ENCODE assay signal across 9 cellular contexts in genomic region chr1:91754348-91754747, GRCh38.
A peak's percentile ranks its signal among the peaks of the same experiment; 100 is the strongest.
DNase-seq lines count a peak whose midpoint lies in the region; ATAC-seq and TF ChIP-seq lines count a peak whose summit lies in the region.
"Had no signal": no experiment of that assay in that cellular context is flagged by ENCODE, and none has a peak within 500 bp of the region (broad histone marks: within the 10 kb centered on the region; RNA-seq: fewer than 3 reads in every experiment).

No MANE protein-coding gene starts in this region.

- 36 to 40% methylated on average over 3 of the region's 3 CpGs for WGBS in esophagus squamous epithelium, 2 donors

- H3K27ac Mint-ChIP-seq in chondrocyte (ENCODE audit: unreplicated experiment), result no peak overlapping the region

- ATAC-seq in GM19455 (IDR thresholded peaks at IDR 0.05; ENCODE audit: unreplicated experiment) (peak; percentile 55), HG03575 (IDR thresholded peaks at IDR 0.05; ENCODE audit: extremely low read depth, insufficient number of reproducible peaks, low FRiP score, unreplicated experiment) (peak; percentile 50)

- H3K4me3 ChIP-seq in esophagus squamous epithelium, result no peak overlapping the region
- no peak overlapping the region for H3K4me3 ChIP-seq in subcutaneous abdominal adipose tissue (ENCODE audit: low read depth in 1 of 5, low read length in 5 of 5)

- no peak overlapping the region for H3K4me3 Mint-ChIP-seq in chondrocyte (ENCODE audit: unreplicated experiment)

- TF ChIP-seq CTCF in esophagus squamous epithelium (IDR thresholded peaks at IDR 0.05) (no peak), chondrocyte (IDR thresholded peaks at IDR 0.05) (no peak)

- H3K9me3 Mint-ChIP-seq in chondrocyte (ENCODE audit: low read depth), result no peaks in the 10 kb centered on the region

- H3K9ac ChIP-seq in subcutaneous abdominal adipose tissue (ENCODE audit: low read length in 5 of 5), result peak overlapping the region in 1 of 5 donors; percentile 23

- H3K36me3 ChIP-seq in esophagus squamous epithelium (peaks cover 0 to 13% (median 0%) of the 10 kb centered on the region in 3 donors), subcutaneous abdominal adipose tissue (ENCODE audit: control insufficient read depth in 5 of 5, insufficient read depth in 5 of 5, low read length in 5 of 5) (peaks cover 0 to 23% (median 10%) of the 10 kb centered on the region in 5 donors)

- H3K4me1 ChIP-seq in esophagus squamous epithelium (peaks cover 0 to 79% (median 37%) of the 10 kb centered on the region in 3 donors), subcutaneous abdominal adipose tissue (ENCODE audit: control insufficient read depth in 5 of 5, insufficient read depth in 5 of 5, low read length in 5 of 5) (peaks cover 4 to 73% (median 49%) of the 10 kb centered on the region in 5 donors)

- no peaks in the 10 kb centered on the region for H3K9me3 ChIP-seq in esophagus squamous epithelium
- H3K9me3 ChIP-seq in subcutaneous abdominal adipose tissue (ENCODE audit: control insufficient read depth in 5 of 5, low read length in 5 of 5), result no peaks in the 10 kb centered on the region

- intact Hi-C loops in esophagus squamous epithelium (cut with DNase I), result no loop called here

- H3K4me1 Mint-ChIP-seq in chondrocyte (ENCODE audit: low read depth), result peaks cover 22% of the 10 kb centered on the region

- no peaks in the 10 kb centered on the region for H3K27me3 Mint-ChIP-seq in chondrocyte (ENCODE audit: low read depth)

- no peaks in the 10 kb centered on the region for H3K36me3 Mint-ChIP-seq in chondrocyte (ENCODE audit: low read depth)

- no peaks in the 10 kb centered on the region for H3K27me3 ChIP-seq in esophagus squamous epithelium
- no peaks in the 10 kb centered on the region for H3K27me3 ChIP-seq in subcutaneous abdominal adipose tissue (ENCODE audit: control insufficient read depth in 5 of 5, insufficient read depth in 4 of 5, low read length in 5 of 5)

- peak overlapping the region in 3 of 4 donors; percentile 78 to 84 (median 80) for H3K27ac ChIP-seq in esophagus squamous epithelium
- peak overlapping the region; percentile 77 for H3K27ac ChIP-seq in subcutaneous abdominal adipose tissue (ENCODE audit: low read depth, low read length)
- H3K27ac ChIP-seq: VCaP had no signal

- DNase-seq in A172 (ENCODE audit: low spot score), result peak; percentile 26
- DNase-seq in esophagus squamous epithelium (lab: John Stamatoyannopoulos, UW), result no peak
- no peak for DNase-seq in NCI-H748 treated with DMSO at 0.1 percent for 48 hours (lab: John Stamatoyannopoulos, UW)
- no peak for DNase-seq in chondrocyte (ENCODE audit: low spot score)
- no peak for DNase-seq in DMS153 treated with DMSO at 0.1 percent for 48 hours (lab: John Stamatoyannopoulos, UW; ENCODE audit: unreplicated experiment)

- TF ChIP-seq POLR2A in esophagus squamous epithelium (IDR thresholded peaks at IDR 0.05), result no peak
